ENCODE assay signal across 8 cellular contexts in genomic region chr3:58568572-58569286, GRCh38. TPM values are rescaled to one million over a fixed set of nuclear protein-coding genes. Genes with fewer than 3 reads are reported as not detected.
DNase-seq lines count a peak whose midpoint lies in the region; ATAC-seq, FAIRE-seq and TF ChIP-seq lines count a peak whose summit lies in the region.

No MANE protein-coding gene starts in this region.

- peak; percentile 90 for TF ChIP-seq CTCF in brain microvascular endothelial cell (IDR thresholded peaks at IDR 0.05; ENCODE audit: low read depth, low read length, missing control alignments)

- no peaks in the 10 kb centered on the region for H3K36me3 ChIP-seq in brain microvascular endothelial cell (replicated peaks)

- DNase-seq in A172 (ENCODE audit: low spot score), result peak; percentile 50
- no peak for DNase-seq in GM12892 (ENCODE audit: insufficient read length)
- DNase-seq in NCI-H1092 (lab: John Stamatoyannopoulos, UW), result peak; percentile 52
- DNase-seq in UCSD-AML1 (lab: John Stamatoyannopoulos, UW; ENCODE audit: unreplicated experiment), result peak; percentile 71
- peak; percentile 79 for DNase-seq in brain microvascular endothelial cell
- peak; percentile 22 to 45 (median 38) for DNase-seq in immature natural killer cell
- DNase-seq in stimulated activated CD4-positive, alpha-beta T cell treated with anti-CD3 and anti-CD28 coated beads, Interleukin-15, amount 100 ng/mL, for 1 hour (ENCODE audit: low read depth in 1 of 2, low spot score in 1 of 2), result peak; percentile 42 to 57

- no peaks in the 10 kb centered on the region for H3K9me3 Mint-ChIP-seq in immature natural killer cell

- TF ChIP-seq POLR2A in GM12892 (IDR thresholded peaks at IDR 0.05; ENCODE audit: low read depth, low read length), result no peak

- peak; percentile 86 for FAIRE-seq in GM12892 (lab: Jason Lieb, UNC)

- no peak overlapping the region for H3K27ac ChIP-seq in brain microvascular endothelial cell

- no peak overlapping the region for H3K27ac Mint-ChIP-seq in immature natural killer cell

- in situ Hi-C loops in brain microvascular endothelial cell (cut with HindIII; ENCODE audit: low pct_ligation_motif_present, low sequenced_read_pairs), result no loop called here

- H3K4me1 Mint-ChIP-seq in immature natural killer cell, result peaks cover 4 to 9% of the 10 kb centered on the region in 2 donors

- ATAC-seq in GM21390 (IDR thresholded peaks at IDR 0.05; ENCODE audit: unreplicated experiment), result no peak

- no peaks in the 10 kb centered on the region for H3K36me3 Mint-ChIP-seq in immature natural killer cell

- no peak overlapping the region for H3K4me3 ChIP-seq in brain microvascular endothelial cell (ENCODE audit: low read depth, low read length)

- H3K27me3 Mint-ChIP-seq in immature natural killer cell (ENCODE audit: low read depth in 3 of 3), result peaks cover 0 to 5% (median 0%) of the 10 kb centered on the region in 3 donors

- H3K27me3 ChIP-seq in brain microvascular endothelial cell (replicated peaks), result no peaks in the 10 kb centered on the region

- peak overlapping the region in 2 of 5 donors; percentile 14 to 47 for H3K4me3 Mint-ChIP-seq in immature natural killer cell

RNA-seq across cellular contexts. Expression of gene FAM107A, which starts 8.5 kb away (rescaled TPM):
- total RNA-seq in A172 (2014; rRNA removed; shearing (Covaris generic)), result not detected in 2 replicates
- not detected for polyA plus RNA-seq in GM12892 (2012; ENCODE audit: missing spikeins)
- not detected for polyA plus RNA-seq in immature natural killer cell

RNA-seq across cellular contexts. Expression of gene ACOX2, which starts 31.7 kb away (rescaled TPM):
- 2.2 and 5.4 TPM in 2 replicates for total RNA-seq in A172 (2014; rRNA removed; shearing (Covaris generic))
- not detected for polyA plus RNA-seq in GM12892 (2012; ENCODE audit: missing spikeins)
- not detected for polyA plus RNA-seq in immature natural killer cell
